Comparison of ENCODE assay signal across 27 cellular contexts in genomic region chr22:21674611-21675010, GRCh38. TPM values are rescaled to one million over a fixed set of nuclear protein-coding genes. Genes with fewer than 3 reads are reported as not detected.
"Had no signal": no experiment of that assay in that cellular context is flagged by ENCODE, and none has a peak within 500 bp of the region (broad histone marks: within the 10 kb centered on the region; RNA-seq: fewer than 3 reads in every experiment).

No MANE protein-coding gene starts in this region.

- H3K36me3 ChIP-seq: colonic mucosa had no signal

- H3K4me3 ChIP-seq: colonic mucosa, esophagus squamous epithelium, gastrocnemius medialis, heart right ventricle, left lung, lower lobe of right lung had no signal

- H3K4me1 ChIP-seq: colonic mucosa, gastrocnemius medialis, left lung, lower lobe of right lung had no signal

- H3K27me3 ChIP-seq: colonic mucosa, esophagus squamous epithelium, gastrocnemius medialis, heart right ventricle, left lung had no signal

- H3K9me3 ChIP-seq: colonic mucosa, esophagus squamous epithelium, gastrocnemius medialis, heart right ventricle, left lung, lower lobe of right lung had no signal

- DNase-seq: colonic mucosa; cortex of kidney; effector CD8-positive, alpha-beta T cell; effector memory CD8-positive, alpha-beta T cell; erythroblast; esophagus squamous epithelium; foreskin fibroblast; foreskin melanocyte; gastrocnemius medialis; glutamatergic neuron; head of caudate nucleus; heart right ventricle; hippocampal formation; left cardiac atrium; left ventricle myocardium superior; lower lobe of right lung; mesendoderm; midbrain; naive thymus-derived CD4-positive, alpha-beta T cell had no signal

- H3K27ac ChIP-seq: colonic mucosa, epithelial cell of prostate, gastrocnemius medialis, heart right ventricle, left lung, lower lobe of right lung had no signal

- ATAC-seq: effector memory CD8-positive, alpha-beta T cell; gastrocnemius medialis; heart right ventricle; left cardiac atrium; left lung; left ventricle myocardium superior; naive thymus-derived CD4-positive, alpha-beta T cell had no signal

- FAIRE-seq: endometrium, islet of Langerhans, keratinocyte had no signal

RNA-seq across cellular contexts. Expression of gene CCDC116, which starts 42.1 kb away (rescaled TPM):
- total RNA-seq: esophagus mucosa, left ventricle myocardium superior, lung microvascular endothelial cell, mononuclear cell had no signal
- polyA plus RNA-seq: naive thymus-derived CD4-positive, alpha-beta T cell had no signal
